Comparison of ENCODE assay signal across 16 cellular contexts in the genomic region with DNA sequence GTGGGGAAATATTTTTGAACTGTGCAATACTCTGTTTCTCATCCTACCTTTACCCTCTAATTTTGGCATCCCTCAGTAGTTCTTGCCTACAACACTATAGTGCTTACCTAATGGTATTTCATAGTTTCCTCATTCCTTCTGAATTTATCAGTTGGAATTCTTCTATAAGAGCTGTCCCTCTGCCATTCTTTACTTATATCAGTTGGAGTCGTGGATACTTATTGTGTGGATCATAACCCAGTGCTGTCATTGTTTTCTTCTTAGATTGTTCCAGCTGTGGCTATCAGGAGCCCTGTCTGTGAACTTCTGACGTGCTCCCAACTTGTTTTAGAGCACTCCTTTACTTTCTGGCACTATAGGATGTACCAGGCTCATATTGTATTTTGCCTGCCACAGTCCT.
"Had no signal": no experiment of that assay in that cellular context is flagged by ENCODE, and none has a peak within 500 bp of the region (broad histone marks: within the 10 kb centered on the region; RNA-seq: fewer than 3 reads in every experiment).

No MANE protein-coding gene starts in this region.

- H3K4me3 ChIP-seq: lung, smooth muscle cell, upper lobe of right lung had no signal

- ATAC-seq: activated T-helper 17 cell treated with anti-CD3 and anti-CD28 coated beads, Interleukin-2, amount 50 U/mL, for 72 hours; left colon; naive thymus-derived CD4-positive, alpha-beta T cell; right cardiac atrium; stimulated activated naive B cell treated with anti-CD40 and anti-IgM and Interleukin-4, amounts not matched to agents 10 μg/mL and 1 μg/mL and 100 μg/mL, for 72 hours; upper lobe of right lung had no signal

- H3K27me3 ChIP-seq: upper lobe of right lung had no signal

- H3K27ac ChIP-seq: upper lobe of right lung had no signal

- H3K4me1 ChIP-seq: upper lobe of right lung had no signal

- DNase-seq: activated B cell treated with CpG ODN at 0.5 μM for 24 hours; activated CD4-positive, alpha-beta T cell treated with anti-CD3 and anti-CD28 coated beads, Interleukin-2, amount 10 ng/mL, durations not matched to agents 7 days and 5 days; activated naive CD4-positive, alpha-beta T cell treated with anti-CD3 and anti-CD28 coated beads for 36 hours; activated T-cell treated with anti-CD3 and anti-CD28 coated beads for 4 hours; central memory CD4-positive, alpha-beta T cell; cortex of kidney; effector CD8-positive, alpha-beta T cell; left colon; naive thymus-derived CD4-positive, alpha-beta T cell; right cardiac atrium; stimulated activated naive B cell treated with anti-CD40 and anti-IgM and Interleukin-4, amounts not matched to agents 10 μg/mL and 1 μg/mL and 100 μg/mL, for 72 hours; T-helper 2 cell; upper lobe of right lung had no signal

- H3K9me3 ChIP-seq: upper lobe of right lung had no signal
